1 cellular context compared by ENCODE assay signal in genomic region chr2:71451695-71452094, GRCh38.
TF ChIP-seq lines count a peak whose summit lies in the region.

No MANE protein-coding gene starts in this region.

TF ChIP-seq in HEK293, 187 proteins besides CTCF, POLR2A, EP300 and RAD21:
- no peak for TF ChIP-seq ZBTB20 (tag by site-specific recombination; IDR thresholded peaks at IDR 0.05)
- TF ChIP-seq SCRT2 (tag by site-specific recombination; IDR thresholded peaks at IDR 0.05): no peak
- peak; percentile 41; the same call in 1 of the 2 replicates for TF ChIP-seq ZNF335 (tag by site-specific recombination; conservative IDR thresholded peaks at IDR 0.05)
